In the genomic region with DNA sequence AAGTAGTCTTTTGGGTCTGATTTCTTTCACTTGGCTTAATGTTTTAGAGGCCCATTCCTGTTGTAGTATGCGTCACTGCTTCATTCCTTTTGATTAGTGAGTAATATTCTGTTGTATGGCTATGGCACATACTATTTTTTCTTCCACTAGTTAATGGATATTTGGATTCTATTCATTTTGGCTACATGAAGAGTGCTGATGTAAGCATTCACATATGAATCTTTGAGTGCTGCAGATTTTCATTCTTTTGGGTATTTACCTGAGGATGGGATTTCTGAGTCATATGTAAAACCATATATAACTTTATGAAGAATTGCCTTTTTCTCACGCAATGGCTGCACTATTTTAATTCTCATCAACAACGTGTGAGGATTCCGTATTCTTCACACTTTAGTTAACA, we compare ENCODE assay signal across 4 cellular contexts.
TF ChIP-seq lines count a peak whose summit lies in the region.

No MANE protein-coding gene starts in this region.

TF ChIP-seq in HepG2, 621 proteins besides CTCF, POLR2A, EP300 and RAD21:
- peak; percentile 42; the same call in 1 of the 2 replicates for TF ChIP-seq MAFF (IDR thresholded peaks at IDR 0.05; ENCODE audit: low read depth, low read length)
- TF ChIP-seq ZNF350 (CRISPR knock-in tag; IDR thresholded peaks at IDR 0.05; ENCODE audit: borderline replicate concordance, low read depth), result no peak
- TF ChIP-seq, protein P1, sequence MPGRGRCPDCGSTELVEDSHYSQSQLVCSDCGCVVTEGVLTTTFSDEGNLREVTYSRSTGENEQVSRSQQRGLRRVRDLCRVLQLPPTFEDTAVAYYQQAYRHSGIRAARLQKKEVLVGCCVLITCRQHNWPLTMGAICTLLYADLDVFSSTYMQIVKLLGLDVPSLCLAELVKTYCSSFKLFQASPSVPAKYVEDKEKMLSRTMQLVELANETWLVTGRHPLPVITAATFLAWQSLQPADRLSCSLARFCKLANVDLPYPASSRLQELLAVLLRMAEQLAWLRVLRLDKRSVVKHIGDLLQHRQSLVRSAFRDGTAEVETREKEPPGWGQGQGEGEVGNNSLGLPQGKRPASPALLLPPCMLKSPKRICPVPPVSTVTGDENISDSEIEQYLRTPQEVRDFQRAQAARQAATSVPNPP (CRISPR knock-in tag; IDR thresholded peaks at IDR 0.05), result no peak
- peak; percentile 62 to 83 for TF ChIP-seq MAFK (conservative IDR thresholded peaks at IDR 0.05 in 1 of 2, IDR thresholded peaks at IDR 0.05 in 1 of 2; ENCODE audit: low read length in 2 of 2)
TF ChIP-seq in HepG2: peak in this region for 2.

TF ChIP-seq in A549, 52 proteins besides CTCF, POLR2A, EP300 and RAD21:
- TF ChIP-seq CBX2 (IDR thresholded peaks at IDR 0.05; ENCODE audit: borderline replicate concordance, low read depth) (no peak), MAFK (IDR thresholded peaks at IDR 0.05; ENCODE audit: partially characterized antibody) (peak; percentile 53), MYC (IDR thresholded peaks at IDR 0.05; ENCODE audit: borderline replicate concordance, low read length) (no peak)

TF ChIP-seq in IMR-90, 13 proteins besides CTCF, POLR2A, EP300 and RAD21:
- peak; percentile 45 for TF ChIP-seq MAFK (IDR thresholded peaks at IDR 0.05; ENCODE audit: low read depth, low read length)
- no peak for TF ChIP-seq CEBPB (IDR thresholded peaks at IDR 0.05; ENCODE audit: low read depth, low read length)
- TF ChIP-seq NFE2L2 (IDR thresholded peaks at IDR 0.05; ENCODE audit: low read depth, low read length), result no peak

TF ChIP-seq in K562, 482 proteins besides CTCF, POLR2A, EP300 and RAD21:
- TF ChIP-seq, protein P2, sequence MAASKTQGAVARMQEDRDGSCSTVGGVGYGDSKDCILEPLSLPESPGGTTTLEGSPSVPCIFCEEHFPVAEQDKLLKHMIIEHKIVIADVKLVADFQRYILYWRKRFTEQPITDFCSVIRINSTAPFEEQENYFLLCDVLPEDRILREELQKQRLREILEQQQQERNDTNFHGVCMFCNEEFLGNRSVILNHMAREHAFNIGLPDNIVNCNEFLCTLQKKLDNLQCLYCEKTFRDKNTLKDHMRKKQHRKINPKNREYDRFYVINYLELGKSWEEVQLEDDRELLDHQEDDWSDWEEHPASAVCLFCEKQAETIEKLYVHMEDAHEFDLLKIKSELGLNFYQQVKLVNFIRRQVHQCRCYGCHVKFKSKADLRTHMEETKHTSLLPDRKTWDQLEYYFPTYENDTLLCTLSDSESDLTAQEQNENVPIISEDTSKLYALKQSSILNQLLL (CRISPR knock-in tag; IDR thresholded peaks at IDR 0.05; ENCODE audit: borderline replicate concordance), result no peak
- TF ChIP-seq MAFK (IDR thresholded peaks at IDR 0.05; ENCODE audit: low read length), result 0 out of 2 replicates have a peak, but pooled peaks have one; percentile 5
